17 cellular contexts compared by ENCODE assay signal in genomic region chr16:56019274-56019673, GRCh38.
DNase-seq lines count a peak whose midpoint lies in the region; ATAC-seq and TF ChIP-seq lines count a peak whose summit lies in the region.
"Had no signal": no experiment of that assay in that cellular context is flagged by ENCODE, and none has a peak within 500 bp of the region (broad histone marks: within the 10 kb centered on the region; RNA-seq: fewer than 3 reads in every experiment).

No MANE protein-coding gene starts in this region.

- no peak overlapping the region for H2AFZ ChIP-seq in Karpas-422 (ENCODE audit: low read length)

- H3K9ac ChIP-seq in Karpas-422 (ENCODE audit: low read length) = no peak overlapping the region
- H3K9ac ChIP-seq: KMS-11 had no signal

- ATAC-seq in SK-N-SH treated with all-trans-retinoic acid at 6 μM for 48 hours (no peak), GM19395 (IDR thresholded peaks at IDR 0.05; ENCODE audit: unreplicated experiment) (no peak), GM21367 (IDR thresholded peaks at IDR 0.05; ENCODE audit: unreplicated experiment) (no peak)
- ATAC-seq: PC-3 had no signal

- H3K36me3 ChIP-seq in BE2C (no peaks in the 10 kb centered on the region), Karpas-422 (ENCODE audit: insufficient read depth, low read length) (no peaks in the 10 kb centered on the region)

- H3K9me3 ChIP-seq in BE2C = no peaks in the 10 kb centered on the region
- H3K9me3 ChIP-seq in Karpas-422 (ENCODE audit: low read length) = no peaks in the 10 kb centered on the region

- peak overlapping the region; percentile 13 for H3K4me2 ChIP-seq in Karpas-422 (ENCODE audit: low read depth, low read length, poor library complexity, severe bottlenecking)
- H3K4me2 ChIP-seq: KMS-11 had no signal

- no peak; the same call in 1 of the 2 replicates for TF ChIP-seq CTCF in BE2C (IDR thresholded peaks at IDR 0.05; ENCODE audit: low read depth, low read length)

- no peaks in the 10 kb centered on the region for H4K20me1 ChIP-seq in Karpas-422 (ENCODE audit: insufficient read depth, low read depth, low read length)

- peak; percentile 74 for DNase-seq in BE2C
- no peak for DNase-seq in Karpas-422
- DNase-seq in NCI-H524 (lab: John Stamatoyannopoulos, UW) = peak; percentile 87 to 98
- DNase-seq in stimulated activated CD8-positive, alpha-beta memory T cell treated with anti-CD3 and anti-CD28 coated beads, Interleukin-4, amount 100 ng/mL, for 48 hours = no peak
- DNase-seq: CD4-positive, alpha-beta memory T cell; COR-L47; GF-D8; NCI-H1048; NCI-H2081 treated with DMSO at 0.1 percent for 48 hours; NK-92 treated with Interleukin-12 subunit alpha and Interleukin-12 subunit beta, amount 100 ng/mL, for 24 hours; PC-3; T-helper 2 cell had no signal

- H3K9me2 ChIP-seq in Karpas-422 (replicated peaks; ENCODE audit: insufficient read depth, low read length) = no peaks in the 10 kb centered on the region

- H3K27me3 ChIP-seq in BE2C = no peaks in the 10 kb centered on the region
- no peaks in the 10 kb centered on the region for H3K27me3 ChIP-seq in Karpas-422 (ENCODE audit: low read length)

- H3K79me2 ChIP-seq in Karpas-422 (ENCODE audit: low read length) = no peaks in the 10 kb centered on the region

- no peak overlapping the region for H3K4me3 ChIP-seq in BE2C (ENCODE audit: low read depth, low read length)
- no peak overlapping the region for H3K4me3 ChIP-seq in Karpas-422 (ENCODE audit: low read length)

- H3K4me1 ChIP-seq in BE2C (peaks cover 21% of the 10 kb centered on the region), Karpas-422 (ENCODE audit: low read length) (peaks cover 16% of the 10 kb centered on the region)

- H3K27ac ChIP-seq in Karpas-422 (ENCODE audit: low read length) = no peak overlapping the region
- H3K27ac ChIP-seq: 22Rv1, KMS-11 had no signal

TF ChIP-seq in SK-N-SH treated with all-trans-retinoic acid at 6 μM for 48 hours, 23 proteins besides CTCF, POLR2A, EP300 and RAD21:
- TF ChIP-seq BACH2 (CRISPR knock-in tag; IDR thresholded peaks at IDR 0.05; ENCODE audit: borderline replicate concordance) (no peak), ZNF565 (CRISPR knock-in tag; conservative IDR thresholded peaks at IDR 0.05; ENCODE audit: low read depth) (no peak), TCF4 (CRISPR knock-in tag; IDR thresholded peaks at IDR 0.05; ENCODE audit: borderline replicate concordance) (peak; percentile 78), ZFP3 (CRISPR knock-in tag; IDR thresholded peaks at IDR 0.05) (no peak)
TF ChIP-seq in SK-N-SH treated with all-trans-retinoic acid at 6 μM for 48 hours: peak in this region for 1.

Comparison
In these comparisons a context has a peak if more than half of its experiments do, and no peak if none do; other contexts are left out.
1. DNase-seq: peak in BE2C (single experiment) and NCI-H524 (2 of 2); none in Karpas-422 (single experiment) and stimulated activated CD8-positive, alpha-beta memory T cell treated with anti-CD3 and anti-CD28 coated beads, Interleukin-4, amount 100 ng/mL, for 48 hours (single experiment).